In the genomic region with DNA sequence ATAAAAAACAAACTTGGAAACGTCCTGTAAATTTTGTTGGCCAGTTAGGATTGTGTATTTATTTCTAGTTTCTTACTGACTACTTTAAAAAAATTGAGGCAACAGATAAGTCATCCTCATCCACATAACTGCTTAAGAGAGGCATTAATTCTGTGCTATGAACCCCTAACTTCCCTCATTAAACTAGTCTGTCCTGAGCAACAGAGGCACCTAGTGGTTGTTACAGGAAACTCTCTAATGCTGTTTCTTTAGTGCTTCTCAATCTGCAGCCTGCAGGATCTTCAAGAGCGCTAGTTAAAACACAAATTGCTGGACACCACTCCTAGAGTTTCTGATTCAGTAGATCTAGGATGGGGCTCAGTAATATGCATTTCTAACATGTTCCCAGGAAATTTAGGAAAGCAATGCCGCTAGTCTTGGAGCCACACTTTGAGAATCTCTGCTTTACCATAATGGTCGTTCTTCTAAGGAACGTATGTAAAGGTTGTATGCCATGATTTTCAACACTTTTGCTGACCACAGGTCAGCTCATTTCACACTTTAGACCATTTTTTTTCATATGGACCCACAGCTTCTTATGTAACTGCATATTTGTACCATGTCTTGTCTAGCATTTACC, we compare ENCODE assay signal across 8 cellular contexts.
A peak's percentile ranks its signal among the peaks of the same experiment; 100 is the strongest.
DNase-seq lines count a peak whose midpoint lies in the region; ATAC-seq, FAIRE-seq and TF ChIP-seq lines count a peak whose summit lies in the region.

No MANE protein-coding gene starts in this region.

- H3K79me1 ChIP-seq in H1 (ENCODE audit: low read depth, low read length), result no peaks in the 10 kb centered on the region

- H3K9me3 ChIP-seq in H1 (ENCODE audit: insufficient read depth in 2 of 2, low read depth in 1 of 2, low read length in 1 of 2), result peaks cover 53 to 77% of the 10 kb centered on the region in 2 experiments

- no peak overlapping the region for H3K27ac Mint-ChIP-seq in type B pancreatic cell
- H3K27ac Mint-ChIP-seq in activated naive CD8-positive, alpha-beta T cell treated with anti-CD3 and anti-CD28 coated beads for 36 hours, result no peak overlapping the region

- no peak overlapping the region for H2BK12ac ChIP-seq in H1 (ENCODE audit: low read depth, low read length)

- peak in 2 of 3 experiments; percentile 27 to 40; a peak in 2 of 4 replicates for TF ChIP-seq CTCF in H1 (IDR thresholded peaks at IDR 0.05; ENCODE audit: control extremely low read depth in 1 of 3, insufficient read depth in 1 of 3, low read depth in 1 of 3, low read length in 3 of 3)
- TF ChIP-seq CTCF in type B pancreatic cell (conservative IDR thresholded peaks at IDR 0.05), result peak; percentile 76

- no peaks in the 10 kb centered on the region for H3K9me3 Mint-ChIP-seq in type B pancreatic cell
- no peaks in the 10 kb centered on the region for H3K9me3 Mint-ChIP-seq in activated naive CD8-positive, alpha-beta T cell treated with anti-CD3 and anti-CD28 coated beads for 36 hours

- H3K27ac ChIP-seq in H1 (ENCODE audit: low read depth, low read length), result no peak overlapping the region

- no peak overlapping the region for H3K4me3 ChIP-seq in H1 (ENCODE audit: extremely low read depth in 1 of 4, insufficient read depth in 2 of 4, low read depth in 3 of 4, low read length in 4 of 4)

- POLR2A ChIA-PET in H1 (lab: Charles Lee; ENCODE audit: partially characterized antibody), result no interaction called here

- no peak overlapping the region for H4K8ac ChIP-seq in H1 (ENCODE audit: extremely low read depth, insufficient read depth, low read length)

- DNase-seq in A172 (ENCODE audit: low spot score) (peak; percentile 15), GM18507 (ENCODE audit: extremely low spot score, insufficient read length, low read depth) (peak; percentile 12), NCI-H2196 treated with DMSO at 0.1 percent for 48 hours (lab: John Stamatoyannopoulos, UW; ENCODE audit: unreplicated experiment) (peak; percentile 68), H1 (ENCODE audit: low read depth in 1 of 2, low spot score in 2 of 2) (no peak), type B pancreatic cell (ENCODE audit: extremely low spot score, unreplicated experiment) (no peak), DMS79 treated with DMSO at 0.1 percent for 48 hours (lab: John Stamatoyannopoulos, UW) (no peak)
- no peak for DNase-seq in activated naive CD8-positive, alpha-beta T cell treated with anti-CD3 and anti-CD28 coated beads for 36 hours

- H3K36me3 ChIP-seq in H1 (ENCODE audit: control insufficient read depth in 2 of 4, insufficient read depth in 4 of 4, low read length in 3 of 4), result no peaks in the 10 kb centered on the region

- H3K23me2 ChIP-seq in H1 (ENCODE audit: low read depth, low read length), result no peaks in the 10 kb centered on the region

- 69% methylated on average over 5 of the region's 5 CpGs; no CpG with 5 or more reads in 1 of the 2 experiments for WGBS in H1 (ENCODE audit: extremely low coverage in 1 of 2, insufficient coverage in 1 of 2, insufficient read length in 1 of 2, insufficient replicate concordance in 2 of 2, low coverage in 1 of 2, low lambda C conversion rate in 2 of 2, missing lambda C conversion rate in 1 of 2), 2 experiments

- H3K4ac ChIP-seq in H1 (replicated peaks; ENCODE audit: insufficient read length, low read depth, low read length), result no peak overlapping the region

- no peak overlapping the region for H3K4me3 Mint-ChIP-seq in type B pancreatic cell
- no peak overlapping the region for H3K4me3 Mint-ChIP-seq in activated naive CD8-positive, alpha-beta T cell treated with anti-CD3 and anti-CD28 coated beads for 36 hours

- H2AK5ac ChIP-seq in H1 (ENCODE audit: low read depth, low read length), result no peak overlapping the region

- no peaks in the 10 kb centered on the region for H4K20me1 ChIP-seq in H1 (replicated peaks in 1 of 2; ENCODE audit: control insufficient read depth in 1 of 2, insufficient read depth in 2 of 2, low read length in 2 of 2)

- CTCF ChIA-PET in H1 (lab: Charles Lee; ENCODE audit: partially characterized antibody), result interaction anchor here (1.4 kb wide), 1 partner anchor 10 kb away, joined by 3 read pairs; no protein-coding TSS in a partner anchor

- TF ChIP-seq EP300 in H1 (IDR thresholded peaks at IDR 0.05; ENCODE audit: borderline replicate concordance in 1 of 2, low read depth in 2 of 2, low read length in 2 of 2), result no peak

- H2AFZ ChIP-seq in H1 (ENCODE audit: low read length), result no peak overlapping the region

- no peaks in the 10 kb centered on the region for H3K4me1 ChIP-seq in H1 (replicated peaks in 1 of 4; ENCODE audit: control insufficient read depth in 3 of 4, insufficient read depth in 4 of 4, low read length in 3 of 4)

- H3K4me1 Mint-ChIP-seq in type B pancreatic cell (ENCODE audit: unreplicated experiment), result no peaks in the 10 kb centered on the region
- H3K4me1 Mint-ChIP-seq in activated naive CD8-positive, alpha-beta T cell treated with anti-CD3 and anti-CD28 coated beads for 36 hours, result peaks cover 3% of the 10 kb centered on the region

- no peaks in the 10 kb centered on the region for H3K79me2 ChIP-seq in H1 (ENCODE audit: control insufficient read depth in 1 of 2, insufficient read depth in 2 of 2, low read length in 2 of 2)

- H3K4me2 ChIP-seq in H1 (ENCODE audit: insufficient read depth in 1 of 2, low read depth in 2 of 2, low read length in 2 of 2), result no peak overlapping the region

- no peak overlapping the region for H2BK20ac ChIP-seq in H1 (ENCODE audit: low read length)

- H3K14ac ChIP-seq in H1 (ENCODE audit: insufficient read length), result no peak overlapping the region

- no peak overlapping the region for H3K23ac ChIP-seq in H1 (ENCODE audit: insufficient read length)

- H4K5ac ChIP-seq in H1 (ENCODE audit: insufficient read length, low read depth, low read length), result no peak overlapping the region

- H2BK15ac ChIP-seq in H1 (ENCODE audit: low read length), result no peak overlapping the region

- TF ChIP-seq RAD21 in H1 (IDR thresholded peaks at IDR 0.05 in 1 of 2, conservative IDR thresholded peaks at IDR 0.05 in 1 of 2; ENCODE audit: low read depth in 2 of 2, low read length in 2 of 2), result peak; percentile 50 to 61

- H3K18ac ChIP-seq in H1 (ENCODE audit: extremely low read depth, low read length), result no peak overlapping the region

- peak; percentile 88 for ATAC-seq in HG02938 (IDR thresholded peaks at IDR 0.05; ENCODE audit: unreplicated experiment)

- no peak for TF ChIP-seq POLR2A in H1 (IDR thresholded peaks at IDR 0.05; ENCODE audit: control extremely low read depth in 1 of 2, low read depth in 2 of 2, low read length in 2 of 2)

- H3K27me3 Mint-ChIP-seq in type B pancreatic cell, result no peaks in the 10 kb centered on the region
- H3K27me3 Mint-ChIP-seq in activated naive CD8-positive, alpha-beta T cell treated with anti-CD3 and anti-CD28 coated beads for 36 hours, result peaks cover 21% of the 10 kb centered on the region

- no peak overlapping the region for H4K91ac ChIP-seq in H1 (replicated peaks; ENCODE audit: insufficient read length, low read length)

- FAIRE-seq in GM18507 (lab: Jason Lieb, UNC), result peak; percentile 73
- FAIRE-seq in H1 (lab: Jason Lieb, UNC), result no peak

- no peak overlapping the region for H2BK120ac ChIP-seq in H1 (replicated peaks; ENCODE audit: low read depth, low read length)

- H2BK5ac ChIP-seq in H1 (ENCODE audit: low read depth, low read length), result no peak overlapping the region

- no peak overlapping the region for H3K9ac ChIP-seq in H1 (replicated peaks in 1 of 4; ENCODE audit: extremely low read depth in 1 of 4, low read depth in 3 of 4, low read length in 3 of 4)

- H3K36me3 Mint-ChIP-seq in type B pancreatic cell, result no peaks in the 10 kb centered on the region
- H3K36me3 Mint-ChIP-seq in activated naive CD8-positive, alpha-beta T cell treated with anti-CD3 and anti-CD28 coated beads for 36 hours, result no peaks in the 10 kb centered on the region

- no peaks in the 10 kb centered on the region for H3K27me3 ChIP-seq in H1 (replicated peaks in 1 of 4; ENCODE audit: control insufficient read depth in 3 of 4, extremely low read depth in 1 of 4, insufficient read depth in 3 of 4, low read length in 3 of 4)

- no peak overlapping the region for H3K56ac ChIP-seq in H1 (replicated peaks; ENCODE audit: insufficient read length, low read depth, low read length)

TF ChIP-seq in H1, 55 proteins besides CTCF, POLR2A, EP300 and RAD21:
- TF ChIP-seq, protein P1, sequence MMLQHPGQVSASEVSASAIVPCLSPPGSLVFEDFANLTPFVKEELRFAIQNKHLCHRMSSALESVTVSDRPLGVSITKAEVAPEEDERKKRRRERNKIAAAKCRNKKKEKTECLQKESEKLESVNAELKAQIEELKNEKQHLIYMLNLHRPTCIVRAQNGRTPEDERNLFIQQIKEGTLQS (IDR thresholded peaks at IDR 0.05; ENCODE audit: insufficient read depth, low read depth, low read length), result no peak
- TF ChIP-seq JUND (IDR thresholded peaks at IDR 0.05; ENCODE audit: low read length) (no peak), SIN3A (conservative IDR thresholded peaks at IDR 0.05 in 1 of 2, IDR thresholded peaks at IDR 0.05 in 1 of 2; ENCODE audit: low read depth in 1 of 2, low read length in 2 of 2) (no peak), POLR2AphosphoS5 (IDR thresholded peaks at IDR 0.05; ENCODE audit: low read depth, low read length) (no peak), CHD1 (IDR thresholded peaks at IDR 0.05; ENCODE audit: low read depth, low read length) (no peak), JUN (IDR thresholded peaks at IDR 0.05; ENCODE audit: low read depth, low read length) (no peak), KDM5A (IDR thresholded peaks at IDR 0.05; ENCODE audit: low read length) (no peak)
- TF ChIP-seq, protein P2, sequence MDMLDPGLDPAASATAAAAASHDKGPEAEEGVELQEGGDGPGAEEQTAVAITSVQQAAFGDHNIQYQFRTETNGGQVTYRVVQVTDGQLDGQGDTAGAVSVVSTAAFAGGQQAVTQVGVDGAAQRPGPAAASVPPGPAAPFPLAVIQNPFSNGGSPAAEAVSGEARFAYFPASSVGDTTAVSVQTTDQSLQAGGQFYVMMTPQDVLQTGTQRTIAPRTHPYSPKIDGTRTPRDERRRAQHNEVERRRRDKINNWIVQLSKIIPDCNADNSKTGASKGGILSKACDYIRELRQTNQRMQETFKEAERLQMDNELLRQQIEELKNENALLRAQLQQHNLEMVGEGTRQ (IDR thresholded peaks at IDR 0.05; ENCODE audit: low read length), result no peak
- TF ChIP-seq, protein P3, sequence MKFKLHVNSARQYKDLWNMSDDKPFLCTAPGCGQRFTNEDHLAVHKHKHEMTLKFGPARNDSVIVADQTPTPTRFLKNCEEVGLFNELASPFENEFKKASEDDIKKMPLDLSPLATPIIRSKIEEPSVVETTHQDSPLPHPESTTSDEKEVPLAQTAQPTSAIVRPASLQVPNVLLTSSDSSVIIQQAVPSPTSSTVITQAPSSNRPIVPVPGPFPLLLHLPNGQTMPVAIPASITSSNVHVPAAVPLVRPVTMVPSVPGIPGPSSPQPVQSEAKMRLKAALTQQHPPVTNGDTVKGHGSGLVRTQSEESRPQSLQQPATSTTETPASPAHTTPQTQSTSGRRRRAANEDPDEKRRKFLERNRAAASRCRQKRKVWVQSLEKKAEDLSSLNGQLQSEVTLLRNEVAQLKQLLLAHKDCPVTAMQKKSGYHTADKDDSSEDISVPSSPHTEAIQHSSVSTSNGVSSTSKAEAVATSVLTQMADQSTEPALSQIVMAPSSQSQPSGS (IDR thresholded peaks at IDR 0.05; ENCODE audit: low read length), result no peak

Comparison
In these comparisons a context has a peak if more than half of its experiments do, and no peak if none do; other contexts are left out.
1. DNase-seq: peak in A172 (single experiment), GM18507 (single experiment) and NCI-H2196 treated with DMSO at 0.1 percent for 48 hours (single experiment); none in H1 (0 of 2), type B pancreatic cell (single experiment), DMS79 treated with DMSO at 0.1 percent for 48 hours (single experiment) and activated naive CD8-positive, alpha-beta T cell treated with anti-CD3 and anti-CD28 coated beads for 36 hours (single experiment).